In the genomic region with DNA sequence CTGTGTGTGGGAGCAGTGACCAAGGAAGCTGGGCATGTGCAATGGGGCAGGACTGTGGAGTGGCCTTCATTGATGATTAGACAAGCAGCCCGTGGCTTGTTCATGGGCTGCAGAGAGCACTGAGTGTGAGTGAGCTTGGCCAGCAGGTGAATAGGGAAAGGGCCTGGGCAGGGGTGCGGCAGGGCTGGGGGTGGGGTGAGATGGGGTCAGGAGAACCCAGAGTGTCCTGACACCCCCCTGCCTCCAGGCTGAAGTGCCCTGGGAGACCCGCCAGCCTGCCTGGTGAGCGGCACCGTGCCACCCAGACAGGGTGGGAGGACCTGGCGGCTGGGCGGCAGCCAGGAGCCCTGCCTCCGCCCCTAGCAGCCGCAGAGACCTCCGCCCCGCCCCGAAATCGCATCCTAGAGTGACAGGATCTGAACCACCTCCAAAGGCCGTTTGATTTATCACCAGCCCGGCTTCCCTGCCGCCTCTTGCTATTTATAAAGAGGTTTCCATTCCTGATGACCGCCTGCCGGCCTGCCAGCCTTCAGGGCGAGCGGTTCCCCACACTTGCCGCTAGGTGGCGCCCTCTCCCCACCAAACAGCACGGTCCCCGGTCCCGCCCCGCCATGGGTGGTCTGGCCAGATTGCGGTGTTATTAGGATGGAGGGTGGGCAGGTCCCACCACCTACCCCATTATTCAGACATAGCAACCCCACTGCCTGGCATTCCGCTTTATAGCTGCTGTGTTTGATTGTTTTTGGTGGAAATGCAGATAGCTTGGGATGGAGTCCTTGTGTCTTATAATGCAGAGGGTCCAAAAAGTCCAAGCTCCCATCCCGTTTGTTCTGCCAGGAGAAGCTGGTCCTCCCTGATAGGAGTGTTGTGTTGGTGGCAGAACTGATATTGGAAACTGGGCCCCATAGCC, we compare ENCODE assay signal across 8 cellular contexts. TPM values are rescaled to one million over a fixed set of nuclear protein-coding genes. Genes with fewer than 3 reads are reported as not detected.
DNase-seq lines count a peak whose midpoint lies in the region; ATAC-seq, FAIRE-seq and TF ChIP-seq lines count a peak whose summit lies in the region.

No MANE protein-coding gene starts in this region.

- peaks cover 6% of the 10 kb centered on the region for H3K4me1 Mint-ChIP-seq in type B pancreatic cell (ENCODE audit: unreplicated experiment)

- H3K27ac ChIP-seq in RWPE1 (peak overlapping the region; percentile 28), pancreas (peak overlapping the region in 3 of 4 donors; percentile 13 to 81 (median 78))

- peak; percentile 98 for TF ChIP-seq CTCF in LNCAP (IDR thresholded peaks at IDR 0.05)
- TF ChIP-seq CTCF in RWPE1 (conservative IDR thresholded peaks at IDR 0.05; ENCODE audit: low read depth) = peak; percentile 100
- TF ChIP-seq CTCF in pancreas (IDR thresholded peaks at IDR 0.05) = peak; percentile 99 to 100 (median 100)
- peak; percentile 100 for TF ChIP-seq CTCF in type B pancreatic cell (conservative IDR thresholded peaks at IDR 0.05)

- H3K27me3 Mint-ChIP-seq in type B pancreatic cell = peaks cover 6% of the 10 kb centered on the region

- H3K9me3 Mint-ChIP-seq in type B pancreatic cell = no peaks in the 10 kb centered on the region

- no peaks in the 10 kb centered on the region for H3K36me3 Mint-ChIP-seq in type B pancreatic cell

- peak overlapping the region in 2 of 4 donors; percentile 19 to 28 for H3K4me3 ChIP-seq in pancreas

- DNase-seq in AG08395 (ENCODE audit: low spot score) = peak; percentile 89
- DNase-seq in RWPE1 (ENCODE audit: low spot score) = peak; percentile 92
- DNase-seq in activated T-helper 9 cell treated with anti-CD3 and anti-CD28 coated beads, Interleukin-2, amount 50 U/mL, for 16 hours (ENCODE audit: low read depth) = peak; percentile 66
- peak; percentile 42 for DNase-seq in foreskin melanocyte
- peak; percentile 70 to 94 (median 92) for DNase-seq in pancreas
- DNase-seq in type B pancreatic cell (ENCODE audit: extremely low spot score, unreplicated experiment) = peak; percentile 94

- no peaks in the 10 kb centered on the region for H3K36me3 ChIP-seq in pancreas

- peaks cover 0 to 11% (median 3%) of the 10 kb centered on the region in 3 donors for H3K4me1 ChIP-seq in pancreas

- CTCF ChIA-PET in RWPE1 (lab: Yijun Ruan, JAX) = interaction anchor here (0.5 to 5.1 kb wide), 54 partner anchors 8 to 843 kb away, joined by 3 to 81 read pairs (median 5); partner anchors contain the start of genes DUSP15, FOXS1, PDRG1 and TTLL9

- POLR2A ChIA-PET in RWPE1 (lab: Yijun Ruan, JAX; ENCODE audit: low non-redundant PET) = interaction anchor here (0.7 kb wide), 1 partner anchor 226 kb away, joined by 3 read pairs; no protein-coding TSS in a partner anchor

- H3K27ac Mint-ChIP-seq in type B pancreatic cell = peak overlapping the region; percentile 20

- no peak for FAIRE-seq in pancreas (lab: Jason Lieb, UNC)

- 2 to 3% methylated on average over 22 to 29 of the region's 29 CpGs for WGBS in pancreas, 2 donors

- no peak overlapping the region for H3K4me3 Mint-ChIP-seq in type B pancreatic cell

- ATAC-seq in GM18868 (IDR thresholded peaks at IDR 0.05; ENCODE audit: unreplicated experiment) (peak; percentile 69), pancreas (peak; percentile 77 to 88 (median 82))

- no peaks in the 10 kb centered on the region for H3K9me3 ChIP-seq in pancreas

- intact Hi-C loops in pancreas (cut with DNase I) = loop anchor here in 1 of 3 donors (5.0 kb wide), 1 partner anchor 210 kb away; no protein-coding TSS in a partner anchor

- no peaks in the 10 kb centered on the region for H3K27me3 ChIP-seq in pancreas

RNA-seq across cellular contexts. Expression of gene MYLK2, which starts 3.5 kb away (rescaled TPM):
- total RNA-seq in pancreas = 10 to 100 TPM in 1 of 6 donors, 1 to 10 TPM in 5; 1.8 to 10.8 (median 3.8) TPM
- 1 to 10 TPM; 3.8 to 4.8 TPM for polyA plus RNA-seq in pancreas
- 0.21 and 0.77 TPM in 2 replicates for total RNA-seq in type B pancreatic cell (ENCODE audit: low replicate concordance)

RNA-seq across cellular contexts. Expression of gene FOXS1, which starts 22.7 kb away (rescaled TPM):
- total RNA-seq in pancreas (1 to 10 TPM in 1 of 6 donors, under 1 TPM in 3, not detected in 2; 0.16 to 1.1 (median 0.53) TPM), type B pancreatic cell (ENCODE audit: low replicate concordance) (0.22 TPM in 1 of 2 replicates, not detected in the other)
- polyA plus RNA-seq in pancreas = 1 to 10 TPM in 1 of 2 donors, under 1 TPM in 1; 0.91 to 1.7 TPM

RNA-seq across cellular contexts. Expression of gene DUSP15, which starts 47.7 kb away (rescaled TPM):
- 1 to 10 TPM in 3 of 6 donors, under 1 TPM in 3; 0.35 to 1.6 (median 1.1) TPM for total RNA-seq in pancreas
- 1 to 10 TPM; 2.5 to 4.3 TPM for polyA plus RNA-seq in pancreas
- 3.0 and 9.1 TPM in 2 replicates for total RNA-seq in type B pancreatic cell (ENCODE audit: low replicate concordance)

RNA-seq across cellular contexts. Expression of gene TTLL9, which starts 47.8 kb away (rescaled TPM):
- total RNA-seq in pancreas = under 1 TPM in 5 of 6 donors, not detected in 1; 0.14 to 0.41 (median 0.29) TPM
- 1 to 10 TPM in 1 of 2 donors, under 1 TPM in 1; 0.68 to 1.4 TPM for polyA plus RNA-seq in pancreas
- total RNA-seq in type B pancreatic cell (ENCODE audit: low replicate concordance) = 0.17 and 3.4 TPM in 2 replicates

Comparison
In these comparisons a context has a peak if more than half of its experiments do, and no peak if none do; other contexts are left out.
1. DNase-seq: peak in every context shown above with its lines; median percentile 94 in type B pancreatic cell; 92 in RWPE1; 92 in pancreas; 89 in AG08395; 66 in activated T-helper 9 cell treated with anti-CD3 and anti-CD28 coated beads, Interleukin-2, amount 50 U/mL, for 16 hours; 42 in foreskin melanocyte.